ENCODE assay signal across 27 cellular contexts in the genomic region with DNA sequence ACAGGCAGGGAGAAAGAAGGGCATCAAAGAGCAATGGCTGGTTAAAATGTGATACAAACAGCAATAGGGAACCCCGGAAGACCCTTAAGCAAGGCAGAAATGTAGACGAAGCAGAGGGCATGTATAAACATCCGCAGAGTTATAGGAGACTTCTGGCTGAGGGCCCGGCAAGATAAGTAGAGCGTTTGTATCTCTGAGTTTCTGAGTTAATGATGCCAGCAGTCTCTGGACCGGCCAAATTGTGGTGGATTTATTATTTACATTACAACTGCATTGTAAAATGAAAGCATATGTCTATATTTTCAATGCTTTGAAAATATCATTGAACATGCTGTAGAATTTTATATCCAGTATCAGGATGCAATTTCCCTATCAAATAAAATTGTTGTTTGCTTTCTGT.
"Had no signal": no experiment of that assay in that cellular context is flagged by ENCODE, and none has a peak within 500 bp of the region (broad histone marks: within the 10 kb centered on the region; RNA-seq: fewer than 3 reads in every experiment).

No MANE protein-coding gene starts in this region.

- H3K4me1 ChIP-seq: ascending aorta, body of pancreas had no signal

- H3K27me3 Mint-ChIP-seq: activated CD8-positive, alpha-beta T cell treated with anti-CD3 and anti-CD28 coated beads for 36 hours; T-helper 17 cell had no signal

- ATAC-seq: activated CD4-positive, CD25-positive, alpha-beta regulatory T cell treated with anti-CD3 and anti-CD28 coated beads, Interleukin-2, amount 50 U/mL, for 24 hours; activated CD8-positive, alpha-beta memory T cell treated with anti-CD3 and anti-CD28 coated beads, Interleukin-2, amount 10 ng/mL, durations not matched to agents 7 days and 5 days; activated CD8-positive, alpha-beta T cell treated with anti-CD3 and anti-CD28 coated beads for 36 hours; activated naive CD4-positive, alpha-beta T cell treated with anti-CD3 and anti-CD28 coated beads, Interleukin-2, amount 50 U/mL, for 72 hours; activated naive CD8-positive, alpha-beta T cell treated with anti-CD3 and anti-CD28 coated beads, Interleukin-2, amount 50 U/mL, for 24 hours; body of pancreas; PC-3; T-helper 17 cell had no signal

- H3K36me3 Mint-ChIP-seq: activated CD8-positive, alpha-beta memory T cell treated with anti-CD3 and anti-CD28 coated beads, Interleukin-2, amount 10 ng/mL, durations not matched to agents 7 days and 5 days had no signal

- H3K27me3 ChIP-seq: ascending aorta, body of pancreas had no signal

- H3K27ac Mint-ChIP-seq: activated CD8-positive, alpha-beta memory T cell treated with anti-CD3 and anti-CD28 coated beads, Interleukin-2, amount 10 ng/mL, durations not matched to agents 7 days and 5 days; activated CD8-positive, alpha-beta T cell treated with anti-CD3 and anti-CD28 coated beads for 36 hours; activated naive CD4-positive, alpha-beta T cell treated with anti-CD3 and anti-CD28 coated beads, Interleukin-2, amount 50 U/mL, for 72 hours; activated naive CD8-positive, alpha-beta T cell treated with anti-CD3 and anti-CD28 coated beads, Interleukin-2, amount 50 U/mL, for 24 hours; activated T-cell treated with anti-CD3 and anti-CD28 coated beads, Interleukin-2, amount 50 U/mL, for 24 hours; activated T-helper 1 cell treated with anti-CD3 and anti-CD28 coated beads, Interleukin-12 subunit alpha, Interleukin-12 subunit beta, Interleukin-2, Interleukin-4 antibody, amounts not matched to agents 30 ng/mL and 10 ng/mL and 1 ng/mL, durations not matched to agents 14 hours and 24 hours and 36 hours; T-helper 17 cell had no signal

- H3K36me3 ChIP-seq: ascending aorta had no signal

- H3K9me3 ChIP-seq: ascending aorta had no signal

- H3K4me3 ChIP-seq: ascending aorta, body of pancreas, coronary artery had no signal

- DNase-seq: activated CD4-positive, alpha-beta T cell treated with anti-CD3 and anti-CD28 coated beads for 4 hours; activated CD8-positive, alpha-beta memory T cell treated with anti-CD3 and anti-CD28 coated beads, Interleukin-2, amount 10 ng/mL, durations not matched to agents 7 days and 5 days; activated CD8-positive, alpha-beta T cell treated with anti-CD3 and anti-CD28 coated beads for 36 hours; activated effector memory CD4-positive, alpha-beta T cell treated with Interleukin-2 at 50 U/mL for 16 hours; activated naive CD4-positive, alpha-beta T cell; activated naive CD8-positive, alpha-beta T cell treated with anti-CD3 and anti-CD28 coated beads, Interleukin-2, amount 50 U/mL, for 24 hours; activated T-cell treated with anti-CD3 and anti-CD28 coated beads, Interleukin-2, amount 50 U/mL, for 24 hours; amniotic stem cell; body of pancreas; central memory CD4-positive, alpha-beta T cell; NCI-H1092; NCI-H1417; NCI-H1930; NCI-H2107; NCI-H2171 treated with DMSO at 0.1 percent for 48 hours; NCI-H345; NCI-H510A; PC-3; SHP77; T-helper 17 cell; T-helper 9 cell had no signal

- H3K4me1 Mint-ChIP-seq: activated CD8-positive, alpha-beta memory T cell treated with anti-CD3 and anti-CD28 coated beads, Interleukin-2, amount 10 ng/mL, durations not matched to agents 7 days and 5 days; activated naive CD8-positive, alpha-beta T cell treated with anti-CD3 and anti-CD28 coated beads, Interleukin-2, amount 50 U/mL, for 24 hours; T-helper 17 cell had no signal

- H3K27ac ChIP-seq: ascending aorta, body of pancreas, coronary artery, KMS-11 had no signal

- H3K4me3 Mint-ChIP-seq: activated CD8-positive, alpha-beta memory T cell treated with anti-CD3 and anti-CD28 coated beads, Interleukin-2, amount 10 ng/mL, durations not matched to agents 7 days and 5 days; activated CD8-positive, alpha-beta T cell treated with anti-CD3 and anti-CD28 coated beads for 36 hours; activated naive CD8-positive, alpha-beta T cell treated with anti-CD3 and anti-CD28 coated beads, Interleukin-2, amount 50 U/mL, for 24 hours; activated T-cell treated with anti-CD3 and anti-CD28 coated beads, Interleukin-2, amount 50 U/mL, for 24 hours; activated T-helper 1 cell treated with anti-CD3 and anti-CD28 coated beads, Interleukin-12 subunit alpha, Interleukin-12 subunit beta, Interleukin-2, Interleukin-4 antibody, amounts not matched to agents 30 ng/mL and 10 ng/mL and 1 ng/mL, durations not matched to agents 14 hours and 24 hours and 36 hours; T-helper 17 cell had no signal
